ENCODE assay signal across 20 cellular contexts in the genomic region with DNA sequence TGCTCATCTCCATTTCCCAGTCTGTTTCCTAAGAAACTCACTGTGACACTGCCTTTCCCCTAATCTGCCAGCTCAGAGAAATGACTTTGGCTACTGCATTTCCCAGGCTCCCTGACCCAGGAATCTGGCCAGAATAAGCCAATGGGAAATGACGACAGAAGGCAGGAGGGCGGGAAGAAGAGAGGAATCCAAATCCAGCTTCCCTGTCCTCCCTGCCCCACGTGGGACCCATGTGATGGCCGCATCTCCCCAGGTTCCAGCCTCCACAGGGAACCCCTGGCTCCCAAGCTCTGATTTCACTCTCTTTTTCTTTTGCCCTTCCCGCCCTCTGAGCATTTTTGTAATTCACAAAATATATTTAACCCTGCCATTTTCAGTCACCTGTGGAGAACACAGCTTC.
"Had no signal": no experiment of that assay in that cellular context is flagged by ENCODE, and none has a peak within 500 bp of the region (broad histone marks: within the 10 kb centered on the region; RNA-seq: fewer than 3 reads in every experiment).

No MANE protein-coding gene starts in this region.

- H3K4me1 Mint-ChIP-seq: naive thymus-derived CD8-positive, alpha-beta T cell; nephron progenitor cell; stimulated activated memory B cell treated with anti-CD40 and anti-IgM and Interleukin-4, amounts not matched to agents 10 μg/mL and 1 μg/mL and 100 μg/mL, for 72 hours had no signal

- ATAC-seq: left cardiac atrium; naive thymus-derived CD8-positive, alpha-beta T cell; psoas muscle; right cardiac atrium; stimulated activated memory B cell treated with anti-CD40 and anti-IgM and Interleukin-4, amounts not matched to agents 10 μg/mL and 1 μg/mL and 100 μg/mL, for 72 hours; stimulated activated naive CD8-positive, alpha-beta T cell treated with anti-CD3 and anti-CD28 coated beads, Interleukin-15, Interleukin-2, amounts not matched to agents 100 U/mL and 50 U/mL, for 24 hours had no signal

- H3K27ac Mint-ChIP-seq: nephron progenitor cell; stimulated activated memory B cell treated with anti-CD40 and anti-IgM and Interleukin-4, amounts not matched to agents 10 μg/mL and 1 μg/mL and 100 μg/mL, for 72 hours; type B pancreatic cell had no signal

- H3K9me3 Mint-ChIP-seq: stimulated activated memory B cell treated with anti-CD40 and anti-IgM and Interleukin-4, amounts not matched to agents 10 μg/mL and 1 μg/mL and 100 μg/mL, for 72 hours had no signal

- H3K4me3 Mint-ChIP-seq: naive thymus-derived CD8-positive, alpha-beta T cell; nephron progenitor cell; stimulated activated memory B cell treated with anti-CD40 and anti-IgM and Interleukin-4, amounts not matched to agents 10 μg/mL and 1 μg/mL and 100 μg/mL, for 72 hours; type B pancreatic cell had no signal

- H3K36me3 Mint-ChIP-seq: naive thymus-derived CD8-positive, alpha-beta T cell; stimulated activated memory B cell treated with anti-CD40 and anti-IgM and Interleukin-4, amounts not matched to agents 10 μg/mL and 1 μg/mL and 100 μg/mL, for 72 hours; type B pancreatic cell had no signal

- DNase-seq: cortex of kidney; effector CD4-positive, alpha-beta T cell; hypothalamus; left cardiac atrium; left ventricle myocardium inferior; mammary epithelial cell; naive thymus-derived CD8-positive, alpha-beta T cell; nephron progenitor cell; occipital lobe; ovary; psoas muscle; right cardiac atrium; spleen; stimulated activated CD4-positive, alpha-beta T cell treated with anti-CD3 and anti-CD28 coated beads, Interleukin-4, amount 100 ng/mL, for 4 hours; stimulated activated naive CD8-positive, alpha-beta T cell treated with anti-CD3 and anti-CD28 coated beads, Interleukin-15, Interleukin-2, amounts not matched to agents 100 U/mL and 50 U/mL, for 24 hours; substantia nigra; testis; tibial artery had no signal
